8 cellular contexts compared by ENCODE assay signal in the genomic region with DNA sequence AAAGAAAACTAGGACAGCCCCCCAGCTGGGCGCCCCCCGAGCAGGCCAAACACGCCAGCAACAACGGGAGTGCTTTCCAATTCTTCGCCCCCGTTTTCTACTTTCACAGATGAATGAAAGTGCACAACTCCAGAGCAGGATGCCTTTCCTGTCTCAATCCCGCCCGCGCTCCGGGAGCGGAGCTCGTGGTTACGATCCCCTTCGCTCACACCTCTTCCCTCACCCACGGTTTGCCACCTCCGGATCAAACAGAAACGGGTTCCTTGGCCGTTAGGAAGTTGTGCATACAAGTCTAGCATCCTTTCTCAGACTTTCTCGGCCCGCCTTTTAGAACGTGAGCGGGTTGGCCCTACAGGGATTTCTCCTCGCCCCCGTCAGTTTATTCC. TPM values are rescaled to one million over a fixed set of nuclear protein-coding genes. Genes with fewer than 3 reads are reported as not detected.
DNase-seq lines count a peak whose midpoint lies in the region; TF ChIP-seq lines count a peak whose summit lies in the region.

No MANE protein-coding gene starts in this region.

- TF ChIP-seq POLR2A in vagina (IDR thresholded peaks at IDR 0.05) = no peak

- in situ Hi-C loops in KBM-7 (cut with MboI; ENCODE audit: low pct_unique_long_range_greater_than_20kb, low sequenced_read_pairs) = no loop called here

- no peak overlapping the region for H3K27ac Mint-ChIP-seq in activated CD4-positive, alpha-beta T cell treated with anti-CD3 and anti-CD28 coated beads, Interleukin-2, amount 10 ng/mL, durations not matched to agents 24 days and 14 days

- no peaks in the 10 kb centered on the region for H3K9me3 Mint-ChIP-seq in activated CD4-positive, alpha-beta T cell treated with anti-CD3 and anti-CD28 coated beads, Interleukin-2, amount 10 ng/mL, durations not matched to agents 24 days and 14 days

- peak overlapping the region; percentile 77 for H3K27ac ChIP-seq in vagina

- peaks cover 4% of the 10 kb centered on the region; the same call in 1 of the 2 replicates for H3F3A ChIP-seq in Loucy (ENCODE audit: low read depth)

- no peaks in the 10 kb centered on the region for H3K36me3 ChIP-seq in Loucy (ENCODE audit: insufficient read depth, low read length)
- no peaks in the 10 kb centered on the region for H3K36me3 ChIP-seq in vagina

- no peak for TF ChIP-seq CTCF in Loucy (conservative IDR thresholded peaks at IDR 0.05; ENCODE audit: low read length)
- no peak for TF ChIP-seq CTCF in fibroblast of pulmonary artery (IDR thresholded peaks at IDR 0.05; ENCODE audit: low read length, missing control alignments)
- no peak for TF ChIP-seq CTCF in vagina (IDR thresholded peaks at IDR 0.05)

- H3K27me3 ChIP-seq in Loucy (ENCODE audit: insufficient read depth, low read length, poor library complexity, severe bottlenecking) = no peaks in the 10 kb centered on the region
- H3K27me3 ChIP-seq in vagina = no peaks in the 10 kb centered on the region

- H4K20me1 ChIP-seq in Loucy (ENCODE audit: insufficient read depth, low read length, poor library complexity, severe bottlenecking) = peaks cover 44% of the 10 kb centered on the region

- H3K4me3 ChIP-seq in Loucy (ENCODE audit: low read length, poor library complexity, severe bottlenecking) (peak overlapping the region; percentile 83), fibroblast of pulmonary artery (replicated peaks; ENCODE audit: low read depth, low read length) (peak overlapping the region; percentile 95), vagina (peak overlapping the region; percentile 53 to 63)

- no peaks in the 10 kb centered on the region for H3K9me2 ChIP-seq in Loucy (replicated peaks; ENCODE audit: low read depth, low read length)

- no peaks in the 10 kb centered on the region for H3K27me3 Mint-ChIP-seq in activated CD4-positive, alpha-beta T cell treated with anti-CD3 and anti-CD28 coated beads, Interleukin-2, amount 10 ng/mL, durations not matched to agents 24 days and 14 days

- peak overlapping the region; percentile 83 for H2AFZ ChIP-seq in Loucy (ENCODE audit: low read length)

- no peak overlapping the region for H3K4me3 Mint-ChIP-seq in activated CD4-positive, alpha-beta T cell treated with anti-CD3 and anti-CD28 coated beads, Interleukin-2, amount 10 ng/mL, durations not matched to agents 24 days and 14 days

- H3K79me2 ChIP-seq in Loucy (ENCODE audit: insufficient read depth, low read length) = peaks cover 93% of the 10 kb centered on the region

- no peaks in the 10 kb centered on the region for H3K9me3 ChIP-seq in Loucy (ENCODE audit: insufficient read depth, low read depth, low read length)
- no peaks in the 10 kb centered on the region for H3K9me3 ChIP-seq in vagina

- intact Hi-C loops in activated CD4-positive, alpha-beta T cell treated with anti-CD3 and anti-CD28 coated beads, Interleukin-2, amount 10 ng/mL, durations not matched to agents 24 days and 14 days (cut with micrococcal nuclease) = loop anchor here (2.0 to 10.0 kb wide), 3 partner anchors 56 to 820 kb away; a partner anchor contains a TSS
- intact Hi-C loops in vagina (cut with DNase I) = no loop called here

- peak in 2 of 3 experiments; percentile 64 to 89 for DNase-seq in NCI-H1417 (lab: John Stamatoyannopoulos, UW)
- no peak for DNase-seq in NCI-H1417 treated with DMSO at 0.1 percent for 48 hours (lab: John Stamatoyannopoulos, UW)
- peak; percentile 84 for DNase-seq in activated CD4-positive, alpha-beta T cell treated with anti-CD3 and anti-CD28 coated beads, Interleukin-2, amount 10 ng/mL, durations not matched to agents 24 days and 14 days
- peak; percentile 49 for DNase-seq in fibroblast of pulmonary artery (ENCODE audit: low read depth)
- DNase-seq in nucleus accumbens (lab: John Stamatoyannopoulos, UW) = peak in 31 of 56 donors; percentile 14 to 79 (median 55)
- peak in 1 of 2 donors; percentile 89 for DNase-seq in vagina (ENCODE audit: extremely low spot score in 2 of 2)
- no peak for DNase-seq in KBM-7

- H3K36me3 Mint-ChIP-seq in activated CD4-positive, alpha-beta T cell treated with anti-CD3 and anti-CD28 coated beads, Interleukin-2, amount 10 ng/mL, durations not matched to agents 24 days and 14 days (ENCODE audit: low read depth) = peaks cover 12% of the 10 kb centered on the region

- peak overlapping the region; percentile 83 for H3K4me2 ChIP-seq in Loucy (ENCODE audit: low read depth, low read length, poor library complexity, severe bottlenecking)

- H3K4me1 Mint-ChIP-seq in activated CD4-positive, alpha-beta T cell treated with anti-CD3 and anti-CD28 coated beads, Interleukin-2, amount 10 ng/mL, durations not matched to agents 24 days and 14 days = peaks cover 44% of the 10 kb centered on the region

- H3K4me1 ChIP-seq in Loucy (ENCODE audit: insufficient read depth, low read length, poor library complexity, severe bottlenecking) (peaks cover 71% of the 10 kb centered on the region), vagina (peaks cover 18% of the 10 kb centered on the region)

- H3K9ac ChIP-seq in Loucy (ENCODE audit: low read depth, low read length, poor library complexity, severe bottlenecking) = peak overlapping the region; percentile 97

RNA-seq across cellular contexts. Expression of a gene that starts 0.7 kb away (rescaled TPM):
- 60.5 and 62.2 TPM in 2 replicates for total RNA-seq in activated CD4-positive, alpha-beta T cell treated with anti-CD3 and anti-CD28 coated beads, Interleukin-2, amount 10 ng/mL, durations not matched to agents 24 days and 14 days
- 143 TPM for total RNA-seq in vagina

RNA-seq across cellular contexts. Expression of a gene that starts 1.2 kb away (rescaled TPM):
- total RNA-seq in activated CD4-positive, alpha-beta T cell treated with anti-CD3 and anti-CD28 coated beads, Interleukin-2, amount 10 ng/mL, durations not matched to agents 24 days and 14 days = 29.7 and 32.6 TPM in 2 replicates
- total RNA-seq in vagina = 7.9 TPM

RNA-seq across cellular contexts. Expression of a gene that starts 47.6 kb away (rescaled TPM):
- 26.5 and 29.3 TPM in 2 replicates for total RNA-seq in activated CD4-positive, alpha-beta T cell treated with anti-CD3 and anti-CD28 coated beads, Interleukin-2, amount 10 ng/mL, durations not matched to agents 24 days and 14 days
- 20.4 TPM for total RNA-seq in vagina

RNA-seq across cellular contexts. Expression of a gene that starts 55.5 kb away (rescaled TPM):
- 23.9 and 25.2 TPM in 2 replicates for total RNA-seq in activated CD4-positive, alpha-beta T cell treated with anti-CD3 and anti-CD28 coated beads, Interleukin-2, amount 10 ng/mL, durations not matched to agents 24 days and 14 days
- total RNA-seq in vagina = 7.6 TPM

Comparison
In these comparisons a context has a peak if more than half of its experiments do, and no peak if none do; other contexts are left out.
1. DNase-seq: peak in NCI-H1417 (2 of 3), activated CD4-positive, alpha-beta T cell treated with anti-CD3 and anti-CD28 coated beads, Interleukin-2, amount 10 ng/mL, durations not matched to agents 24 days and 14 days (single experiment), fibroblast of pulmonary artery (single experiment) and nucleus accumbens (31 of 56); none in NCI-H1417 treated with DMSO at 0.1 percent for 48 hours (single experiment) and KBM-7 (single experiment).
2. Peak in every context shown above with its lines, with median percentiles within 50 percentile points of each other: H3K4me3 ChIP-seq.